8 cellular contexts compared by ENCODE assay signal in genomic region chr7:39609462-39610149, GRCh38. TPM values are rescaled to one million over a fixed set of nuclear protein-coding genes. Genes with fewer than 3 reads are reported as not detected.
DNase-seq lines count a peak whose midpoint lies in the region; ATAC-seq and TF ChIP-seq lines count a peak whose summit lies in the region.

No MANE protein-coding gene starts in this region.

- no peaks in the 10 kb centered on the region for H3K36me3 ChIP-seq in cardiac muscle cell

- intact Hi-C loops in Right ventricle myocardium inferior (cut with DNase I) = no loop called here
- intact Hi-C loops in cardiac septum (cut with DNase I) = no loop called here

- H3K9me3 Mint-ChIP-seq in activated T-cell treated with anti-CD3 and anti-CD28 coated beads, Interleukin-2, amount 50 U/mL, for 24 hours = no peaks in the 10 kb centered on the region

- peak overlapping the region; percentile 42 for H3K27ac Mint-ChIP-seq in activated T-cell treated with anti-CD3 and anti-CD28 coated beads, Interleukin-2, amount 50 U/mL, for 24 hours

- no peaks in the 10 kb centered on the region for H3K4me1 ChIP-seq in cardiac muscle cell (ENCODE audit: low read depth)

- no peak overlapping the region for H3K27ac ChIP-seq in cardiac muscle cell

- peaks cover 17% of the 10 kb centered on the region for H3K27me3 Mint-ChIP-seq in activated T-cell treated with anti-CD3 and anti-CD28 coated beads, Interleukin-2, amount 50 U/mL, for 24 hours

- H3K4me3 ChIP-seq in cardiac muscle cell (no peak overlapping the region), skeletal muscle cell (ENCODE audit: low read depth, low read length) (peak overlapping the region; percentile 33)

- ATAC-seq in Right ventricle myocardium inferior (peak; percentile 80), HG03095 (IDR thresholded peaks at IDR 0.05; ENCODE audit: unreplicated experiment) (no peak), GM18873 (IDR thresholded peaks at IDR 0.05; ENCODE audit: low FRiP score, unreplicated experiment) (no peak)

- peaks cover 18% of the 10 kb centered on the region for H3K27me3 ChIP-seq in cardiac muscle cell

- no peaks in the 10 kb centered on the region for H3K9me3 ChIP-seq in cardiac muscle cell (ENCODE audit: low read depth)

- DNase-seq in Right ventricle myocardium inferior (ENCODE audit: missing footprints) (peak; percentile 73), cardiac septum (ENCODE audit: low spot score) (no peak), cardiac muscle cell (ENCODE audit: low read depth in 1 of 2, low spot score in 1 of 2) (peak in 1 of 2 donors; percentile 24), skeletal muscle cell (ENCODE audit: low read depth) (no peak), SK-N-DZ (ENCODE audit: low spot score) (no peak)
- DNase-seq in activated T-cell treated with anti-CD3 and anti-CD28 coated beads, Interleukin-2, amount 50 U/mL, for 24 hours = peak; percentile 57

- H3K4me3 Mint-ChIP-seq in activated T-cell treated with anti-CD3 and anti-CD28 coated beads, Interleukin-2, amount 50 U/mL, for 24 hours = peak overlapping the region; percentile 42

- H3K4me1 Mint-ChIP-seq in activated T-cell treated with anti-CD3 and anti-CD28 coated beads, Interleukin-2, amount 50 U/mL, for 24 hours (ENCODE audit: low read depth) = peaks cover 49% of the 10 kb centered on the region

- no peaks in the 10 kb centered on the region for H3K36me3 Mint-ChIP-seq in activated T-cell treated with anti-CD3 and anti-CD28 coated beads, Interleukin-2, amount 50 U/mL, for 24 hours (ENCODE audit: low read depth)

- TF ChIP-seq CTCF in cardiac muscle cell (IDR thresholded peaks at IDR 0.05; ENCODE audit: low read depth, low read length) = peak; percentile 32

RNA-seq across cellular contexts. Expression of gene RALA, which starts 13.8 kb away (rescaled TPM):
- total RNA-seq in Right ventricle myocardium inferior = 35.7 TPM
- 20.7 TPM for total RNA-seq in cardiac septum
- total RNA-seq in cardiac muscle cell = 7.3 and 9.1 TPM in 2 replicates
- 41.6 and 44.4 TPM in 2 replicates for polyA plus RNA-seq in cardiac muscle cell
- 22.3 and 23.3 TPM in 2 replicates for polyA plus RNA-seq in SK-N-DZ (2014; cell fraction: cytosol; rRNA removed)
- polyA plus RNA-seq in SK-N-DZ (2014; cell fraction: nucleus; rRNA removed) = 10.6 and 11.1 TPM in 2 replicates

RNA-seq across cellular contexts. Expression of gene YAE1, which starts 43.4 kb away (rescaled TPM):
- total RNA-seq in Right ventricle myocardium inferior (19.0 TPM), cardiac septum (15.9 TPM), cardiac muscle cell (29.5 and 33.7 TPM in 2 replicates)
- polyA plus RNA-seq in cardiac muscle cell = 44.3 and 50.6 TPM in 2 replicates
- 79.7 and 95.5 TPM in 2 replicates for polyA plus RNA-seq in SK-N-DZ (2014; cell fraction: cytosol; rRNA removed)
- polyA plus RNA-seq in SK-N-DZ (2014; cell fraction: nucleus; rRNA removed) = 74.1 and 95.1 TPM in 2 replicates

Comparison
In these comparisons a context has a peak if more than half of its experiments do, and no peak if none do; other contexts are left out.
1. DNase-seq: peak in Right ventricle myocardium inferior (single experiment) and activated T-cell treated with anti-CD3 and anti-CD28 coated beads, Interleukin-2, amount 50 U/mL, for 24 hours (single experiment); none in cardiac septum (single experiment), skeletal muscle cell (single experiment) and SK-N-DZ (single experiment).